1 cellular context compared by ENCODE assay signal in genomic region chr10:69123747-69124557, GRCh38.
A peak's percentile ranks its signal among the peaks of the same experiment; 100 is the strongest.
TF ChIP-seq lines count a peak whose summit lies in the region.

Gene VPS26A, plus strand, starts transcription at chr10:69124178. Its CDS starts 100 bp downstream, at chr10:69124278.

TF ChIP-seq in K562, 482 proteins besides CTCF, POLR2A, EP300 and RAD21 (continued from another document and continues in another):
- TF ChIP-seq CHD7 (IDR thresholded peaks at IDR 0.05; ENCODE audit: low read depth, low read length), result no peak
- no peak for TF ChIP-seq WHSC1 (IDR thresholded peaks at IDR 0.05; ENCODE audit: low read length)
- no peak for TF ChIP-seq NFE2L1 (tag; IDR thresholded peaks at IDR 0.05; ENCODE audit: borderline replicate concordance, low read depth)
- TF ChIP-seq HNRNPH1 (optimal IDR thresholded peaks at IDR 0.05; ENCODE audit: low read depth, low read length), result no peak
- TF ChIP-seq NELFE (IDR thresholded peaks at IDR 0.05; ENCODE audit: insufficient read depth, insufficient read length), result no peak
- peak; percentile 82 for TF ChIP-seq ATF7 (IDR thresholded peaks at IDR 0.05)
- no peak for TF ChIP-seq ZBTB43 (CRISPR knock-in tag; IDR thresholded peaks at IDR 0.05)
- no peak for TF ChIP-seq TBL1XR1 (IDR thresholded peaks at IDR 0.05; ENCODE audit: low read length in 2 of 2)
- no peak for TF ChIP-seq ZNF239 (CRISPR knock-in tag; IDR thresholded peaks at IDR 0.05)
- TF ChIP-seq ZNF57 (CRISPR knock-in tag; IDR thresholded peaks at IDR 0.05), result 0 out of 2 replicates have a peak, but pooled peaks have one; percentile 56
- no peak for TF ChIP-seq NR0B1 (IDR thresholded peaks at IDR 0.05; ENCODE audit: partially characterized antibody)
- TF ChIP-seq U2AF1 (optimal IDR thresholded peaks at IDR 0.05; ENCODE audit: low read depth, low read length), result no peak
- peak; percentile 64; the same call in 1 of the 2 replicates for TF ChIP-seq SMARCA4 (IDR thresholded peaks at IDR 0.05)
- TF ChIP-seq POLR2G (IDR thresholded peaks at IDR 0.05; ENCODE audit: low read depth, low read length), result peak; percentile 94
- TF ChIP-seq MCM2 (IDR thresholded peaks at IDR 0.05; ENCODE audit: low read depth), result no peak
- TF ChIP-seq ZNF444 (CRISPR knock-in tag; IDR thresholded peaks at IDR 0.05), result 0 out of 2 replicates have a peak, but pooled peaks have one; percentile 13
- 0 out of 2 replicates have a peak, but pooled peaks have one; percentile 37 for TF ChIP-seq ZFP1 (CRISPR knock-in tag; IDR thresholded peaks at IDR 0.05)
- TF ChIP-seq DPF2 (IDR thresholded peaks at IDR 0.05), result peak; percentile 64; the same call in 1 of the 2 replicates
- peak; percentile 27; the same call in 1 of the 2 replicates for TF ChIP-seq SMC3 (conservative IDR thresholded peaks at IDR 0.05; ENCODE audit: insufficient read depth, low read depth, low read length)
- peak; percentile 75 for TF ChIP-seq C11orf30 (IDR thresholded peaks at IDR 0.05; ENCODE audit: low read depth)
- TF ChIP-seq ZBTB40 (IDR thresholded peaks at IDR 0.05), result peak; percentile 62
- TF ChIP-seq ZBTB40 (CRISPR knock-in tag; IDR thresholded peaks at IDR 0.05), result no peak
- peak; percentile 60; the same call in 1 of the 2 replicates for TF ChIP-seq ELF4 (CRISPR knock-in tag; IDR thresholded peaks at IDR 0.05)
- TF ChIP-seq CREM (IDR thresholded peaks at IDR 0.05; ENCODE audit: low read depth), result peak; percentile 72; the same call in 1 of the 2 replicates
- TF ChIP-seq CBFB (CRISPR knock-in tag; IDR thresholded peaks at IDR 0.05), result peak; percentile 58; the same call in 1 of the 2 replicates
- no peak for TF ChIP-seq MIER1 (IDR thresholded peaks at IDR 0.05; ENCODE audit: low read depth)
- no peak for TF ChIP-seq MAFF (IDR thresholded peaks at IDR 0.05; ENCODE audit: low read length)
- TF ChIP-seq ZNF592 (IDR thresholded peaks at IDR 0.05), result 0 out of 2 replicates have a peak, but pooled peaks have one; percentile 6
